In genomic region chr14:100222219-100223093, GRCh38 we compare ENCODE assay signal across 8 cellular contexts. TPM values are rescaled to one million over a fixed set of nuclear protein-coding genes. Genes with fewer than 3 reads are reported as not detected.
DNase-seq lines count a peak whose midpoint lies in the region; ATAC-seq and TF ChIP-seq lines count a peak whose summit lies in the region.

No MANE protein-coding gene starts in this region.

- H3K36me3 ChIP-seq in BLaER1 treated with 17β-estradiol and CSF1 and Interleukin-3, amounts not matched to agents 10 nM and 100 nM = peaks cover 0 to 9% (median 4%) of the 10 kb centered on the region in 11 experiments; a peak in 5 of 22 replicates
- H3K36me3 ChIP-seq in prostate gland = no peaks in the 10 kb centered on the region

- H3K27ac ChIP-seq in BLaER1 treated with 17β-estradiol and CSF1 and Interleukin-3, amounts not matched to agents 10 nM and 100 nM = peak overlapping the region; percentile 56 to 80 (median 73); a peak in 21 of 22 replicates
- peak overlapping the region; percentile 69 for H3K27ac ChIP-seq in VCaP
- H3K27ac ChIP-seq in substantia nigra (ENCODE audit: low read depth, low read length, poor library complexity, severe bottlenecking) = no peak overlapping the region
- H3K27ac ChIP-seq in prostate gland = peak overlapping the region in 1 of 2 donors; percentile 23

- H3K9me3 ChIP-seq in BLaER1 treated with 17β-estradiol and CSF1 and Interleukin-3, amounts not matched to agents 10 nM and 100 nM (replicated peaks in 1 of 11) = no peaks in the 10 kb centered on the region
- H3K9me3 ChIP-seq in prostate gland = no peaks in the 10 kb centered on the region
- H3K9me3 ChIP-seq in T-helper 17 cell (ENCODE audit: control insufficient read depth, low read length, poor library complexity, severe bottlenecking) = no peaks in the 10 kb centered on the region

- intact Hi-C loops in prostate gland (cut with DNase I) = no loop called here

- no peaks in the 10 kb centered on the region for H3K36me3 Mint-ChIP-seq in T-helper 17 cell (ENCODE audit: low read depth)

- no peak for TF ChIP-seq CTCF in VCaP (conservative IDR thresholded peaks at IDR 0.05)
- no peak for TF ChIP-seq CTCF in prostate gland (IDR thresholded peaks at IDR 0.05)

- no peaks in the 10 kb centered on the region for H3K27me3 ChIP-seq in BLaER1 treated with 17β-estradiol and CSF1 and Interleukin-3, amounts not matched to agents 10 nM and 100 nM
- no peaks in the 10 kb centered on the region for H3K27me3 ChIP-seq in prostate gland (replicated peaks; ENCODE audit: insufficient read depth)

- H3K4me3 Mint-ChIP-seq in T-helper 17 cell = no peak overlapping the region

- 72% methylated on average over 14 of the region's 14 CpGs for WGBS in prostate gland

- peak overlapping the region; percentile 64 to 79 (median 74) for H3K9ac ChIP-seq in BLaER1 treated with 17β-estradiol and CSF1 and Interleukin-3, amounts not matched to agents 10 nM and 100 nM

- ATAC-seq in GM21737 (IDR thresholded peaks at IDR 0.05; ENCODE audit: unreplicated experiment) = peak; percentile 24
- ATAC-seq in GM21423 (IDR thresholded peaks at IDR 0.05; ENCODE audit: unreplicated experiment) = no peak
- no peak for ATAC-seq in T-helper 17 cell

- H3K4me3 ChIP-seq in BLaER1 treated with 17β-estradiol and CSF1 and Interleukin-3, amounts not matched to agents 10 nM and 100 nM = peak overlapping the region; percentile 49 to 68 (median 60)
- peak overlapping the region in 1 of 2 donors; percentile 25 for H3K4me3 ChIP-seq in prostate gland

- no peak for TF ChIP-seq POLR2A in prostate gland (IDR thresholded peaks at IDR 0.05)

- peaks cover 53 to 72% (median 64%) of the 10 kb centered on the region in 10 experiments for H3K4me1 ChIP-seq in BLaER1 treated with 17β-estradiol and CSF1 and Interleukin-3, amounts not matched to agents 10 nM and 100 nM
- no peaks in the 10 kb centered on the region for H3K4me1 ChIP-seq in prostate gland (replicated peaks)

- peak overlapping the region; percentile 85 to 100 (median 96) for H3K4me2 ChIP-seq in BLaER1 treated with 17β-estradiol and CSF1 and Interleukin-3, amounts not matched to agents 10 nM and 100 nM

- no peak overlapping the region for H3K27ac Mint-ChIP-seq in T-helper 17 cell

- DNase-seq in lung microvascular endothelial cell (ENCODE audit: low read depth in 2 of 2) (peak; percentile 18 to 48), substantia nigra (lab: John Stamatoyannopoulos, UW) (no peak), prostate gland (ENCODE audit: low spot score) (no peak), T-helper 17 cell (no peak)

- no peaks in the 10 kb centered on the region for H3K27me3 Mint-ChIP-seq in T-helper 17 cell

- peaks cover 0 to 29% (median 0%) of the 10 kb centered on the region in 11 experiments; a peak in 3 of 22 replicates for H4K20me1 ChIP-seq in BLaER1 treated with 17β-estradiol and CSF1 and Interleukin-3, amounts not matched to agents 10 nM and 100 nM

- peaks cover 21% of the 10 kb centered on the region for H3K4me1 Mint-ChIP-seq in T-helper 17 cell

RNA-seq across cellular contexts. Expression of gene YY1, which starts 16.5 kb away (rescaled TPM):
- total RNA-seq in lung microvascular endothelial cell = 31.6 and 39.3 TPM in 2 replicates
- 10 to 100 TPM; 44.4 to 60.7 TPM for total RNA-seq in prostate gland
- total RNA-seq in T-helper 17 cell = 10 to 100 TPM; 75.5 to 77.9 TPM

Comparison
In these comparisons a context has a peak if more than half of its experiments do, and no peak if none do; other contexts are left out.
1. DNase-seq: peak in lung microvascular endothelial cell (2 of 2); none in substantia nigra (0 of 49), prostate gland (single experiment) and T-helper 17 cell (0 of 3).